Comparison of ENCODE assay signal across 8 cellular contexts in the genomic region with DNA sequence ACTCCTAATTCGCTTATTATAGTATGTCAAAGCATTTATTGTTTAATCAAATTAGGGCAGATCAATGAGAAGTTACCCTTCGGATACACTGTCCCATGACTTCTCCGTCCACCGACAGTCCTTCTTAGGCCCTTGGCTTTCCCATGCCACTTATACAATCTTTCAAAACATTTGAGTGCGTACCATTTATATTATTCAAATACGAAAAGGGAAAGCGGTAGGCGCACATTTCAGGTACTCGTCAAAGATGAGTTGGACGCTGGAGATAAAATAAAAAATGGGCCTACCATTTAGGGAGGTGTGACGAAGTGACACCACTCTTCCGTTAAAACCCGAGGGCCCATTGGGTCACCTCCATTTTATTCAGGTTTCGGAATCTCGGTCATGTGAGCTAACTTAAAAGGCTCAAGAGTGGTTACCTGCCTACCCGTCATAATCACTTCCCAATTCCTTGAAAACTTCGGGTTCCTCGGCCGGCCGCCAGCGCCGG. TPM values are rescaled to one million over a fixed set of nuclear protein-coding genes. Genes with fewer than 3 reads are reported as not detected.
DNase-seq lines count a peak whose midpoint lies in the region; ATAC-seq and TF ChIP-seq lines count a peak whose summit lies in the region.

No MANE protein-coding gene starts in this region.

- 24% methylated on average over 22 of the region's 22 CpGs for whole genome bisulfite sequencing in right cardiac atrium

- intact Hi-C loops in right cardiac atrium (cut with DNase I): loop anchor here in 1 of 4 donors (2.0 kb wide), 1 partner anchor 34 kb away; a partner anchor contains a TSS
- intact Hi-C loops in posterior vena cava (cut with DNase I): no loop called here

- H3K36me3 Mint-ChIP-seq in WTC11: no peaks in the 10 kb centered on the region
- H3K36me3 Mint-ChIP-seq in stimulated activated memory B cell treated with anti-CD40 and anti-IgM and Interleukin-4, amounts not matched to agents 10 μg/mL and 1 μg/mL and 100 μg/mL, for 72 hours: no peaks in the 10 kb centered on the region

- peak; percentile 26 for ATAC-seq in GM18868 (IDR thresholded peaks at IDR 0.05; ENCODE audit: unreplicated experiment)
- ATAC-seq in HG02852 (IDR thresholded peaks at IDR 0.05; ENCODE audit: unreplicated experiment): peak; percentile 28
- ATAC-seq in WTC11: no peak
- no peak for ATAC-seq in right cardiac atrium
- peak; percentile 67 for ATAC-seq in stimulated activated memory B cell treated with anti-CD40 and anti-IgM and Interleukin-4, amounts not matched to agents 10 μg/mL and 1 μg/mL and 100 μg/mL, for 72 hours

- H3K4me1 Mint-ChIP-seq in WTC11: peaks cover 8% of the 10 kb centered on the region
- H3K4me1 Mint-ChIP-seq in stimulated activated memory B cell treated with anti-CD40 and anti-IgM and Interleukin-4, amounts not matched to agents 10 μg/mL and 1 μg/mL and 100 μg/mL, for 72 hours: peaks cover 19% of the 10 kb centered on the region

- DNase-seq in WTC11 (ENCODE audit: low spot score) (no peak), right cardiac atrium (no peak), posterior vena cava (ENCODE audit: low spot score) (no peak), AG08396 (ENCODE audit: low spot score) (no peak)
- no peak for DNase-seq in NK-92 treated with Interleukin-12 subunit alpha and Interleukin-12 subunit beta, amount 100 ng/mL, for 24 hours (lab: John Stamatoyannopoulos, UW)

- H3K4me3 Mint-ChIP-seq in WTC11: peak overlapping the region; percentile 99
- peak overlapping the region; percentile 88 for H3K4me3 Mint-ChIP-seq in stimulated activated memory B cell treated with anti-CD40 and anti-IgM and Interleukin-4, amounts not matched to agents 10 μg/mL and 1 μg/mL and 100 μg/mL, for 72 hours

- POLR2A ChIA-PET in WTC11 (lab: Charles Lee): interaction anchor here (0.6 to 1.8 kb wide), 3 partner anchors 14 to 119 kb away, joined by 3 to 11 read pairs (median 4); a partner anchor contains a TSS

- H3K27me3 ChIP-seq in right cardiac atrium (ENCODE audit: control insufficient read depth, insufficient read depth): no peaks in the 10 kb centered on the region

- H3K27ac Mint-ChIP-seq in WTC11: peak overlapping the region; percentile 98
- peak overlapping the region; percentile 99 for H3K27ac Mint-ChIP-seq in stimulated activated memory B cell treated with anti-CD40 and anti-IgM and Interleukin-4, amounts not matched to agents 10 μg/mL and 1 μg/mL and 100 μg/mL, for 72 hours

- CTCF ChIA-PET in WTC11 (lab: Charles Lee): interaction anchor here (0.6 to 1.5 kb wide), 2 partner anchors 197 to 302 kb away, joined by 4 to 8 read pairs; no protein-coding TSS in a partner anchor

- H3K4me3 ChIP-seq in right cardiac atrium (ENCODE audit: low read length): peak overlapping the region; percentile 86

- H3K4me1 ChIP-seq in right cardiac atrium (ENCODE audit: control insufficient read depth, insufficient read depth, low read length): no peaks in the 10 kb centered on the region

- no peaks in the 10 kb centered on the region for H3K9me3 Mint-ChIP-seq in WTC11
- H3K9me3 Mint-ChIP-seq in stimulated activated memory B cell treated with anti-CD40 and anti-IgM and Interleukin-4, amounts not matched to agents 10 μg/mL and 1 μg/mL and 100 μg/mL, for 72 hours: no peaks in the 10 kb centered on the region

- H3K27ac ChIP-seq in right cardiac atrium (ENCODE audit: low read length): peak overlapping the region; percentile 77

- TF ChIP-seq CTCF in WTC11 (IDR thresholded peaks at IDR 0.05): no peak

- H3K9me3 ChIP-seq in right cardiac atrium (ENCODE audit: control insufficient read depth, low read length): no peaks in the 10 kb centered on the region

- no peaks in the 10 kb centered on the region for H3K27me3 Mint-ChIP-seq in WTC11 (ENCODE audit: low read depth)
- no peaks in the 10 kb centered on the region for H3K27me3 Mint-ChIP-seq in stimulated activated memory B cell treated with anti-CD40 and anti-IgM and Interleukin-4, amounts not matched to agents 10 μg/mL and 1 μg/mL and 100 μg/mL, for 72 hours

TF ChIP-seq in WTC11, 78 proteins besides CTCF, POLR2A, EP300 and RAD21 (continues in another document):
- TF ChIP-seq, protein P1, sequence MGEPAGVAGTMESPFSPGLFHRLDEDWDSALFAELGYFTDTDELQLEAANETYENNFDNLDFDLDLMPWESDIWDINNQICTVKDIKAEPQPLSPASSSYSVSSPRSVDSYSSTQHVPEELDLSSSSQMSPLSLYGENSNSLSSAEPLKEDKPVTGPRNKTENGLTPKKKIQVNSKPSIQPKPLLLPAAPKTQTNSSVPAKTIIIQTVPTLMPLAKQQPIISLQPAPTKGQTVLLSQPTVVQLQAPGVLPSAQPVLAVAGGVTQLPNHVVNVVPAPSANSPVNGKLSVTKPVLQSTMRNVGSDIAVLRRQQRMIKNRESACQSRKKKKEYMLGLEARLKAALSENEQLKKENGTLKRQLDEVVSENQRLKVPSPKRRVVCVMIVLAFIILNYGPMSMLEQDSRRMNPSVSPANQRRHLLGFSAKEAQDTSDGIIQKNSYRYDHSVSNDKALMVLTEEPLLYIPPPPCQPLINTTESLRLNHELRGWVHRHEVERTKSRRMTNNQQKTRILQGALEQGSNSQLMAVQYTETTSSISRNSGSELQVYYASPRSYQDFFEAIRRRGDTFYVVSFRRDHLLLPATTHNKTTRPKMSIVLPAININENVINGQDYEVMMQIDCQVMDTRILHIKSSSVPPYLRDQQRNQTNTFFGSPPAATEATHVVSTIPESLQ (CRISPR knock-in tag; IDR thresholded peaks at IDR 0.05): no peak
- TF ChIP-seq, protein P2, sequence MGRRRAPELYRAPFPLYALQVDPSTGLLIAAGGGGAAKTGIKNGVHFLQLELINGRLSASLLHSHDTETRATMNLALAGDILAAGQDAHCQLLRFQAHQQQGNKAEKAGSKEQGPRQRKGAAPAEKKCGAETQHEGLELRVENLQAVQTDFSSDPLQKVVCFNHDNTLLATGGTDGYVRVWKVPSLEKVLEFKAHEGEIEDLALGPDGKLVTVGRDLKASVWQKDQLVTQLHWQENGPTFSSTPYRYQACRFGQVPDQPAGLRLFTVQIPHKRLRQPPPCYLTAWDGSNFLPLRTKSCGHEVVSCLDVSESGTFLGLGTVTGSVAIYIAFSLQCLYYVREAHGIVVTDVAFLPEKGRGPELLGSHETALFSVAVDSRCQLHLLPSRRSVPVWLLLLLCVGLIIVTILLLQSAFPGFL (CRISPR knock-in tag; IDR thresholded peaks at IDR 0.05; ENCODE audit: borderline replicate concordance): no peak
- TF ChIP-seq CREM (CRISPR knock-in tag; IDR thresholded peaks at IDR 0.05): 0 out of 2 replicates have a peak, but pooled peaks have one; percentile 20
- TF ChIP-seq SMAD3 (CRISPR knock-in tag; IDR thresholded peaks at IDR 0.05; ENCODE audit: borderline replicate concordance): no peak
- TF ChIP-seq MXD4 (CRISPR knock-in tag; IDR thresholded peaks at IDR 0.05; ENCODE audit: borderline replicate concordance): no peak
- TF ChIP-seq, protein P3, sequence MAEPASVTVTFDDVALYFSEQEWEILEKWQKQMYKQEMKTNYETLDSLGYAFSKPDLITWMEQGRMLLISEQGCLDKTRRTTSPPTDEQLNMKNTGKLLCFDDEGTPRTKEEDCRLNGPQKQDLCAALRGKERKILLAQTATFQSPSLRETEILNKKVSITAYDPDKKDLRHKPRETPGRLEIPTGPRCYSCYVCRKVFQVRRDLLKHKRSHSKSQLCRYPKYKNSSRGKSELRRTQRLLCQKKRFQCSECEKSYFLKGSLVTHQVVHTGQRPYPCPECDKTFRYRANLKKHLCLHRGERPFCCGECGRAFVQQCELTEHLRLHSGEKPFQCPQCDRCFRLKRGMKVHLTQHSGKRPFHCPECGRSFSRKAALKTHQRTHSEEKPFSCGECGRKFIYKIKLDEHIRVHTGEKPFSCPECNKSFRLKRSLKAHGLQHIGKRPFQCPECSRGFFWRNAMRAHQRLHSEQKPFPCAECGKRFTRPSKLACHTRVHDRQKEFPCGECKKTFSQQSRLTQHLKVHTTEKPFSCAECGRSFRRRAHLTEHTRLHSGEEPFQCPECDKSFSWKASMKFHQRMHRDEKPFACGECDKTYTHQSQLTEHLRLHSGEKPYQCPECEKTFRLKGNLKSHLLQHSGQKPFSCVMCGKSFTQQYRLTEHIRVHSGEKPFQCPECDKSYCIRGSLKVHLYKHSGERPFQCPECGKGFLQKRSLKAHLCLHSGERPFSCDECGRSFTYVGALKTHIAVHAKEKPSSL (CRISPR knock-in tag; conservative IDR thresholded peaks at IDR 0.05): no peak
- TF ChIP-seq, protein P4, sequence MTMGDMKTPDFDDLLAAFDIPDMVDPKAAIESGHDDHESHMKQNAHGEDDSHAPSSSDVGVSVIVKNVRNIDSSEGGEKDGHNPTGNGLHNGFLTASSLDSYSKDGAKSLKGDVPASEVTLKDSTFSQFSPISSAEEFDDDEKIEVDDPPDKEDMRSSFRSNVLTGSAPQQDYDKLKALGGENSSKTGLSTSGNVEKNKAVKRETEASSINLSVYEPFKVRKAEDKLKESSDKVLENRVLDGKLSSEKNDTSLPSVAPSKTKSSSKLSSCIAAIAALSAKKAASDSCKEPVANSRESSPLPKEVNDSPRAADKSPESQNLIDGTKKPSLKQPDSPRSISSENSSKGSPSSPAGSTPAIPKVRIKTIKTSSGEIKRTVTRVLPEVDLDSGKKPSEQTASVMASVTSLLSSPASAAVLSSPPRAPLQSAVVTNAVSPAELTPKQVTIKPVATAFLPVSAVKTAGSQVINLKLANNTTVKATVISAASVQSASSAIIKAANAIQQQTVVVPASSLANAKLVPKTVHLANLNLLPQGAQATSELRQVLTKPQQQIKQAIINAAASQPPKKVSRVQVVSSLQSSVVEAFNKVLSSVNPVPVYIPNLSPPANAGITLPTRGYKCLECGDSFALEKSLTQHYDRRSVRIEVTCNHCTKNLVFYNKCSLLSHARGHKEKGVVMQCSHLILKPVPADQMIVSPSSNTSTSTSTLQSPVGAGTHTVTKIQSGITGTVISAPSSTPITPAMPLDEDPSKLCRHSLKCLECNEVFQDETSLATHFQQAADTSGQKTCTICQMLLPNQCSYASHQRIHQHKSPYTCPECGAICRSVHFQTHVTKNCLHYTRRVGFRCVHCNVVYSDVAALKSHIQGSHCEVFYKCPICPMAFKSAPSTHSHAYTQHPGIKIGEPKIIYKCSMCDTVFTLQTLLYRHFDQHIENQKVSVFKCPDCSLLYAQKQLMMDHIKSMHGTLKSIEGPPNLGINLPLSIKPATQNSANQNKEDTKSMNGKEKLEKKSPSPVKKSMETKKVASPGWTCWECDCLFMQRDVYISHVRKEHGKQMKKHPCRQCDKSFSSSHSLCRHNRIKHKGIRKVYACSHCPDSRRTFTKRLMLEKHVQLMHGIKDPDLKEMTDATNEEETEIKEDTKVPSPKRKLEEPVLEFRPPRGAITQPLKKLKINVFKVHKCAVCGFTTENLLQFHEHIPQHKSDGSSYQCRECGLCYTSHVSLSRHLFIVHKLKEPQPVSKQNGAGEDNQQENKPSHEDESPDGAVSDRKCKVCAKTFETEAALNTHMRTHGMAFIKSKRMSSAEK (CRISPR knock-in tag; IDR thresholded peaks at IDR 0.05; ENCODE audit: borderline replicate concordance): no peak

RNA-seq across cellular contexts. Expression of a gene that starts 0.5 kb away (rescaled TPM):
- total RNA-seq in WTC11 (2021) (7.2 to 8.7 TPM (median 7.9 TPM) in 3 replicates), right cardiac atrium (10 to 100 TPM in 2 of 4 donors, 1 to 10 TPM in 2; 8.9 to 14.5 (median 10.5) TPM), posterior vena cava (1 to 10 TPM; 5.0 to 5.3 TPM)
- polyA plus RNA-seq in right cardiac atrium: 3.9 TPM

RNA-seq across cellular contexts. Expression of a gene that starts 33.5 kb away (rescaled TPM):
- 65.1 to 66.1 TPM (median 65.5 TPM) in 3 replicates for total RNA-seq in WTC11 (2021)
- total RNA-seq in right cardiac atrium: 100 to 1,000 TPM; 203 to 265 (median 229) TPM
- 354 TPM for polyA plus RNA-seq in right cardiac atrium
- total RNA-seq in posterior vena cava: 100 to 1,000 TPM; 159 to 182 TPM

Comparison
In these comparisons a context has a peak if more than half of its experiments do, and no peak if none do; other contexts are left out.
1. ATAC-seq: peak in GM18868 (single experiment), HG02852 (single experiment) and stimulated activated memory B cell treated with anti-CD40 and anti-IgM and Interleukin-4, amounts not matched to agents 10 μg/mL and 1 μg/mL and 100 μg/mL, for 72 hours (single experiment); none in WTC11 (single experiment) and right cardiac atrium (0 of 2).